20 cellular contexts compared by ENCODE assay signal in the genomic region with DNA sequence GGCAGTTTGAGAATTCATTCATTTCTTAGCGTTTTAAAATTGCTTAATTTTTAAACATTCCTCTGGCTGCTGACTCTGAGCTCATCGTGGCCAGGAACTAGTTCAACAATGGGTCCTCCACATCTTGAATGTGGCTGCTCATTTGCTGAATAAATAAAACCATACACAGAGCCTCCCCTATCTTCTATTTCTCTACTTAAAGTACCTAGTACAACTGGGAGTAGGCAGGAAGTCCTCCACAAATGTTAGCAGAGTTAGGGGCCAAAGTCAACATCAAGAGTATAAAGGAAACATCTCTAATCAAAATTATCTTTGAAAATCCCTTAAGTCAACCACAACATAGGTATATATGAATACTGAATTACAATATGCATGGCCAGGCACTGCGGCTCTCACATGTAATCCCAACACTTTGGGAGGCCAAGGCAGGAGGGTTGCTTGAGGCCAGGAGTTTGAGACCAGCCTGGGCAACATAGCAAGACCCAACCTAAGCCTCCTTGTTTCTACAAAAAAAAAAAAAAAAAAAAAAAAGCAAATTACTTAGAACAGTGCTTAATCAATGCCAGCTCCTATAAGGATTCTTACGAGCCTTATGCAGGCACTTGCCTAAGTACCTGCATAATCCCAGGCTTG. TPM values are rescaled to one million over a fixed set of nuclear protein-coding genes. Genes with fewer than 3 reads are reported as not detected.
DNase-seq lines count a peak whose midpoint lies in the region; ATAC-seq and TF ChIP-seq lines count a peak whose summit lies in the region.
"Had no signal": no experiment of that assay in that cellular context is flagged by ENCODE, and none has a peak within 500 bp of the region (broad histone marks: within the 10 kb centered on the region; RNA-seq: fewer than 3 reads in every experiment).

No MANE protein-coding gene starts in this region.

- H3K4me3 ChIP-seq in choroid plexus epithelial cell (ENCODE audit: low read depth, low read length) (no peak overlapping the region), OCI-LY7 (ENCODE audit: low read depth, low read length, poor library complexity, severe bottlenecking) (no peak overlapping the region)
- H3K4me3 ChIP-seq: thyroid gland had no signal

- TF ChIP-seq CTCF in choroid plexus epithelial cell (conservative IDR thresholded peaks at IDR 0.05; ENCODE audit: low read depth, low read length) = no peak
- TF ChIP-seq CTCF in OCI-LY7 (conservative IDR thresholded peaks at IDR 0.05; ENCODE audit: low read length) = no peak

- DNase-seq in SK-MEL-5 (ENCODE audit: low read depth, low spot score) = peak; percentile 19
- DNase-seq in choroid plexus epithelial cell (ENCODE audit: low read depth) = peak; percentile 48
- no peak for DNase-seq in left lobe of liver (ENCODE audit: low spot score)
- DNase-seq in OCI-LY7 (ENCODE audit: low spot score) = no peak
- no peak for DNase-seq in COLO829 (ENCODE audit: low spot score)
- DNase-seq: activated CD4-positive, alpha-beta T cell treated with anti-CD3 and anti-CD28 coated beads, Interleukin-2, amount 50 U/mL, for 4 hours; activated naive CD8-positive, alpha-beta T cell treated with anti-CD3 and anti-CD28 coated beads, Interleukin-2, amount 50 U/mL, for 24 hours; activated T-cell treated with anti-CD3 and anti-CD28 coated beads, Interleukin-2, amount 50 U/mL, for 72 hours; DMS79; midbrain; NCI-H2029 treated with DMSO at 0.1 percent for 48 hours; NCI-H524 treated with DMSO at 0.1 percent for 48 hours; stimulated activated CD4-positive, alpha-beta T cell treated with anti-CD3 and anti-CD28 coated beads, Interleukin-4, amount 100 ng/mL, for 24 hours; stimulated activated CD8-positive, alpha-beta memory T cell treated with anti-CD3 and anti-CD28 coated beads, Interleukin-4, amount 100 ng/mL, for 48 hours; thyroid gland had no signal

- no peaks in the 10 kb centered on the region for H4K20me1 ChIP-seq in OCI-LY7 (ENCODE audit: insufficient read depth, low read length)

- POLR2A ChIA-PET in OCI-LY7 (lab: Charles Lee) = no interaction called here

- H3K4me1 ChIP-seq in OCI-LY7 (ENCODE audit: insufficient read depth, low read length, poor library complexity, severe bottlenecking) = no peaks in the 10 kb centered on the region

- no peaks in the 10 kb centered on the region for H3K36me3 ChIP-seq in OCI-LY7 (ENCODE audit: insufficient read depth, low read length)

- H3K27ac ChIP-seq in temporal lobe (ENCODE audit: low read depth, low read length) (peak overlapping the region; percentile 96), OCI-LY7 (ENCODE audit: low read depth, low read length, poor library complexity, severe bottlenecking) (no peak overlapping the region)

- in situ Hi-C loops in SK-MEL-5 (cut with HindIII; ENCODE audit: low pct_unique_long_range_greater_than_20kb, low sequenced_read_pairs) = no loop called here

- H3K9me3 ChIP-seq in OCI-LY7 (ENCODE audit: low read length) = no peaks in the 10 kb centered on the region
- H3K9me3 ChIP-seq: thyroid gland had no signal

- H3K79me2 ChIP-seq in OCI-LY7 (ENCODE audit: insufficient read depth, low read depth, low read length) = no peaks in the 10 kb centered on the region

- peak; percentile 37 for ATAC-seq in left lobe of liver
- no peak for ATAC-seq in HG02852 (IDR thresholded peaks at IDR 0.05; ENCODE audit: unreplicated experiment)
- ATAC-seq: activated T-cell treated with anti-CD3 and anti-CD28 coated beads, Interleukin-2, amount 50 U/mL, for 72 hours; SK-N-SH treated with all-trans-retinoic acid at 6 μM for 48 hours had no signal

- H2AFZ ChIP-seq in OCI-LY7 (ENCODE audit: low read length) = no peak overlapping the region

- no TSS peak for BruUV-seq in OCI-LY7 (replicated peaks; lab: Mats Ljungman, UMichigan)

- CTCF ChIA-PET in OCI-LY7 (lab: Charles Lee; ENCODE audit: unreplicated experiment) = no interaction called here

- no peak overlapping the region for H3K4me2 ChIP-seq in OCI-LY7 (ENCODE audit: low read length)

- H3K9me2 ChIP-seq in OCI-LY7 (ENCODE audit: insufficient read depth, low read length) = no peaks in the 10 kb centered on the region

- intact Hi-C loops in OCI-LY7 (cut with micrococcal nuclease; ENCODE audit: unreplicated experiment) = no loop called here

RNA-seq across cellular contexts. Expression of gene LMOD3, which starts 57.5 kb away (rescaled TPM):
- total RNA-seq in SK-MEL-5 (2014; rRNA removed; shearing (Covaris generic)) = 0.16 and 0.19 TPM in 2 replicates
- polyA plus RNA-seq in SK-MEL-5 (2015; cell fraction: cytosol; rRNA removed) = 0.06 and 1.3 TPM in 2 replicates
- 0.10 and 0.12 TPM in 2 replicates for polyA plus RNA-seq in SK-MEL-5 (2015; cell fraction: nucleus; rRNA removed)
- total RNA-seq in left lobe of liver (not detected), temporal lobe (under 0.01 TPM), OCI-LY7 (2022) (not detected in 2 replicates)
- total RNA-seq in OCI-LY7 (2014; rRNA removed; shearing (Covaris generic)) = not detected in 2 replicates
- total RNA-seq: activated T-cell treated with anti-CD3 and anti-CD28 coated beads, Interleukin-2, amount 50 U/mL, for 72 hours; omental fat pad had no signal
- polyA plus RNA-seq: BJ had no signal

Comparison
In these comparisons a context has a peak if more than half of its experiments do, and no peak if none do; other contexts are left out.
1. DNase-seq: peak in SK-MEL-5 (single experiment) and choroid plexus epithelial cell (single experiment); none in left lobe of liver (single experiment), OCI-LY7 (single experiment) and COLO829 (single experiment).